Comparison of ENCODE assay signal across 18 cellular contexts in the genomic region with DNA sequence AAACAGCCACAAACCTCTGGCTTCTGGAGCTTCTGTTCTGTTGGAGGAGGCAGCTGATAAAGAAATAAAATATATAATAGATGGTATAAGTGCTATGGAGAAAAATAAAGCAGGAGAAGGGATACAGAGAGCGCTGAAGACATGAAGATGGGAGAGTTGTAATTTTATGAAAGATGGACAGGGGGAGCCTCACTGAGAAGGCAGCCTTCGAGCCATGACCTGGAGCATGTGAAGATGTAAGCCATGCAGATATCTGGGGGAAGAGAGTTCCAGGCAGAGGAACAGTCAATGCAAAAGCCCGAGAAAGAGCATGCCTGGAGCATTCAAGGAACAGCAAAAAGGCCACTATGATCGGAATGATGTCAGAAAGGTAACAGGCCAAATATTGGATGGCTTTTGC.
DNase-seq lines count a peak whose midpoint lies in the region; ATAC-seq and TF ChIP-seq lines count a peak whose summit lies in the region.
"Had no signal": no experiment of that assay in that cellular context is flagged by ENCODE, and none has a peak within 500 bp of the region (broad histone marks: within the 10 kb centered on the region; RNA-seq: fewer than 3 reads in every experiment).

No MANE protein-coding gene starts in this region.

- no peaks in the 10 kb centered on the region for H3K9me3 ChIP-seq in AG04450 (ENCODE audit: control insufficient read depth, insufficient read depth, low read length)
- H3K9me3 ChIP-seq: body of pancreas, gastrocnemius medialis, ovary, stomach had no signal

- ATAC-seq in SK-N-SH treated with all-trans-retinoic acid at 6 μM for 48 hours = 0 out of 3 replicates have a peak, but pooled peaks have one; percentile 32
- ATAC-seq in HG02970 (IDR thresholded peaks at IDR 0.05; ENCODE audit: low FRiP score, unreplicated experiment) = no peak
- ATAC-seq: activated CD8-positive, alpha-beta memory T cell treated with anti-CD3 and anti-CD28 coated beads, Interleukin-2, amount 10 ng/mL, durations not matched to agents 7 days and 5 days; body of pancreas; gastrocnemius medialis had no signal

- no peak overlapping the region for H3K4me3 ChIP-seq in AG04450 (ENCODE audit: low read depth, low read length)
- H3K4me3 ChIP-seq: body of pancreas, gastrocnemius medialis, ovary, stomach had no signal

- TF ChIP-seq CTCF in AG04450 (IDR thresholded peaks at IDR 0.05; ENCODE audit: low read depth, low read length) (peak; percentile 33; the same call in 1 of the 2 replicates), GM12873 (IDR thresholded peaks at IDR 0.05; ENCODE audit: insufficient read depth, low read depth, low read length, missing control alignments) (peak; percentile 19), GM10248 (IDR thresholded peaks at IDR 0.05; ENCODE audit: control extremely low read depth, extremely low read depth, low read depth, missing control alignments) (no peak)

- peaks cover 3% of the 10 kb centered on the region for H3K27me3 ChIP-seq in AG04450 (ENCODE audit: control insufficient read depth, insufficient read depth, low read length)
- H3K27me3 ChIP-seq: body of pancreas, gastrocnemius medialis, ovary, stomach had no signal

- CTCF ChIA-PET in AG04450 (lab: Charles Lee) = no interaction called here
- CTCF ChIA-PET in GM10248 (lab: Yijun Ruan, JAX) = no interaction called here

- no peak overlapping the region for H3K27ac ChIP-seq in AG04450 (ENCODE audit: low read depth, low read length)
- H3K27ac ChIP-seq: body of pancreas, ovary, stomach had no signal

- DNase-seq in AG04450 (ENCODE audit: low read depth, low spot score) (no peak), iPS-NIHi7 (ENCODE audit: extremely low spot score) (peak; percentile 31), hypothalamus (lab: John Stamatoyannopoulos, UW) (no peak), GM10248 (ENCODE audit: extremely low spot score) (no peak)
- no peak for DNase-seq in stimulated activated CD4-positive, alpha-beta T cell treated with anti-CD3 and anti-CD28 coated beads, Interleukin-15, amount 100 ng/mL, for 24 hours
- DNase-seq: activated B cell treated with CpG ODN at 0.5 μM for 24 hours; activated CD8-positive, alpha-beta memory T cell treated with anti-CD3 and anti-CD28 coated beads, Interleukin-2, amount 10 ng/mL, durations not matched to agents 7 days and 5 days; activated naive CD4-positive, alpha-beta T cell; AML-193; body of pancreas; DND-41; gastrocnemius medialis; NCI-H1694 treated with DMSO at 0.1 percent for 48 hours; ovary; stomach had no signal

- POLR2A ChIA-PET in AG04450 (lab: Yijun Ruan, JAX) (no interaction called here), GM10248 (lab: Yijun Ruan, JAX) (no interaction called here)

TF ChIP-seq in SK-N-SH treated with all-trans-retinoic acid at 6 μM for 48 hours, 23 proteins besides CTCF, POLR2A, EP300 and RAD21:
- TF ChIP-seq RARB (CRISPR knock-in tag; IDR thresholded peaks at IDR 0.05) = no peak
- no peak for TF ChIP-seq ARNTL (CRISPR knock-in tag; IDR thresholded peaks at IDR 0.05; ENCODE audit: borderline replicate concordance, low read depth)
- TF ChIP-seq, protein P1, sequence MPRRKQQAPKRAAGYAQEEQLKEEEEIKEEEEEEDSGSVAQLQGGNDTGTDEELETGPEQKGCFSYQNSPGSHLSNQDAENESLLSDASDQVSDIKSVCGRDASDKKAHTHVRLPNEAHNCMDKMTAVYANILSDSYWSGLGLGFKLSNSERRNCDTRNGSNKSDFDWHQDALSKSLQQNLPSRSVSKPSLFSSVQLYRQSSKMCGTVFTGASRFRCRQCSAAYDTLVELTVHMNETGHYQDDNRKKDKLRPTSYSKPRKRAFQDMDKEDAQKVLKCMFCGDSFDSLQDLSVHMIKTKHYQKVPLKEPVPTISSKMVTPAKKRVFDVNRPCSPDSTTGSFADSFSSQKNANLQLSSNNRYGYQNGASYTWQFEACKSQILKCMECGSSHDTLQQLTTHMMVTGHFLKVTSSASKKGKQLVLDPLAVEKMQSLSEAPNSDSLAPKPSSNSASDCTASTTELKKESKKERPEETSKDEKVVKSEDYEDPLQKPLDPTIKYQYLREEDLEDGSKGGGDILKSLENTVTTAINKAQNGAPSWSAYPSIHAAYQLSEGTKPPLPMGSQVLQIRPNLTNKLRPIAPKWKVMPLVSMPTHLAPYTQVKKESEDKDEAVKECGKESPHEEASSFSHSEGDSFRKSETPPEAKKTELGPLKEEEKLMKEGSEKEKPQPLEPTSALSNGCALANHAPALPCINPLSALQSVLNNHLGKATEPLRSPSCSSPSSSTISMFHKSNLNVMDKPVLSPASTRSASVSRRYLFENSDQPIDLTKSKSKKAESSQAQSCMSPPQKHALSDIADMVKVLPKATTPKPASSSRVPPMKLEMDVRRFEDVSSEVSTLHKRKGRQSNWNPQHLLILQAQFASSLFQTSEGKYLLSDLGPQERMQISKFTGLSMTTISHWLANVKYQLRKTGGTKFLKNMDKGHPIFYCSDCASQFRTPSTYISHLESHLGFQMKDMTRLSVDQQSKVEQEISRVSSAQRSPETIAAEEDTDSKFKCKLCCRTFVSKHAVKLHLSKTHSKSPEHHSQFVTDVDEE (CRISPR knock-in tag; IDR thresholded peaks at IDR 0.05) = no peak
- TF ChIP-seq PPARA (CRISPR knock-in tag; IDR thresholded peaks at IDR 0.05; ENCODE audit: borderline replicate concordance) = no peak
- TF ChIP-seq, protein P2, sequence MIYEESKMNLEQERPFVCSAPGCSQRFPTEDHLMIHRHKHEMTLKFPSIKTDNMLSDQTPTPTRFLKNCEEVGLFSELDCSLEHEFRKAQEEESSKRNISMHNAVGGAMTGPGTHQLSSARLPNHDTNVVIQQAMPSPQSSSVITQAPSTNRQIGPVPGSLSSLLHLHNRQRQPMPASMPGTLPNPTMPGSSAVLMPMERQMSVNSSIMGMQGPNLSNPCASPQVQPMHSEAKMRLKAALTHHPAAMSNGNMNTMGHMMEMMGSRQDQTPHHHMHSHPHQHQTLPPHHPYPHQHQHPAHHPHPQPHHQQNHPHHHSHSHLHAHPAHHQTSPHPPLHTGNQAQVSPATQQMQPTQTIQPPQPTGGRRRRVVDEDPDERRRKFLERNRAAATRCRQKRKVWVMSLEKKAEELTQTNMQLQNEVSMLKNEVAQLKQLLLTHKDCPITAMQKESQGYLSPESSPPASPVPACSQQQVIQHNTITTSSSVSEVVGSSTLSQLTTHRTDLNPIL (CRISPR knock-in tag; IDR thresholded peaks at IDR 0.05; ENCODE audit: low read depth) = no peak
- TF ChIP-seq, protein P3, sequence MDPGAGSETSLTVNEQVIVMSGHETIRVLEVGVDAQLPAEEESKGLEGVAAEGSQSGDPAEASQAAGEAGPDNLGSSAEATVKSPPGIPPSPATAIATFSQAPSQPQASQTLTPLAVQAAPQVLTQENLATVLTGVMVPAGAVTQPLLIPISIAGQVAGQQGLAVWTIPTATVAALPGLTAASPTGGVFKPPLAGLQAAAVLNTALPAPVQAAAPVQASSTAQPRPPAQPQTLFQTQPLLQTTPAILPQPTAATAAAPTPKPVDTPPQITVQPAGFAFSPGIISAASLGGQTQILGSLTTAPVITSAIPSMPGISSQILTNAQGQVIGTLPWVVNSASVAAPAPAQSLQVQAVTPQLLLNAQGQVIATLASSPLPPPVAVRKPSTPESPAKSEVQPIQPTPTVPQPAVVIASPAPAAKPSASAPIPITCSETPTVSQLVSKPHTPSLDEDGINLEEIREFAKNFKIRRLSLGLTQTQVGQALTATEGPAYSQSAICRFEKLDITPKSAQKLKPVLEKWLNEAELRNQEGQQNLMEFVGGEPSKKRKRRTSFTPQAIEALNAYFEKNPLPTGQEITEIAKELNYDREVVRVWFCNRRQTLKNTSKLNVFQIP (CRISPR knock-in tag; IDR thresholded peaks at IDR 0.05; ENCODE audit: borderline replicate concordance, low read depth) = no peak
- no peak for TF ChIP-seq ISL1 (CRISPR knock-in tag; IDR thresholded peaks at IDR 0.05)
- TF ChIP-seq TCF4 (CRISPR knock-in tag; IDR thresholded peaks at IDR 0.05; ENCODE audit: borderline replicate concordance) = no peak
- TF ChIP-seq BACH2 (CRISPR knock-in tag; IDR thresholded peaks at IDR 0.05; ENCODE audit: borderline replicate concordance) = no peak
- no peak for TF ChIP-seq ESRRG (CRISPR knock-in tag; IDR thresholded peaks at IDR 0.05)
- no peak for TF ChIP-seq ZNF70 (CRISPR knock-in tag; IDR thresholded peaks at IDR 0.05)
- TF ChIP-seq CSDC2 (CRISPR knock-in tag; IDR thresholded peaks at IDR 0.05) = no peak
- no peak for TF ChIP-seq ZNF565 (CRISPR knock-in tag; conservative IDR thresholded peaks at IDR 0.05; ENCODE audit: low read depth)
